ENCODE assay signal across 10 cellular contexts in genomic region chr17:41771389-41772206, GRCh38. TPM values are rescaled to one million over a fixed set of nuclear protein-coding genes. Genes with fewer than 3 reads are reported as not detected.
DNase-seq lines count a peak whose midpoint lies in the region; ATAC-seq, FAIRE-seq and TF ChIP-seq lines count a peak whose summit lies in the region.
"Had no signal": no experiment of that assay in that cellular context is flagged by ENCODE, and none has a peak within 500 bp of the region (broad histone marks: within the 10 kb centered on the region; RNA-seq: fewer than 3 reads in every experiment).

No MANE protein-coding gene starts in this region.

- TF ChIP-seq POLR2A in HepG2 (IDR thresholded peaks at IDR 0.05; ENCODE audit: insufficient read depth in 1 of 2, low read depth in 2 of 2, low read length in 2 of 2) (no peak), GM12891 (IDR thresholded peaks at IDR 0.05; ENCODE audit: low read depth, low read length) (no peak)

- CTCF ChIA-PET in HepG2 (lab: Yijun Ruan, JAX; ENCODE audit: low intra/inter-chr PET ratio, low total read pairs): interaction anchor here (1.3 kb wide), 1 partner anchor 34 kb away, joined by 4 read pairs; no protein-coding TSS in a partner anchor

- TF ChIP-seq CTCF in HepG2 (CRISPR knock-in tag; IDR thresholded peaks at IDR 0.05): no peak

- TF ChIP-seq EP300 in HepG2 (IDR thresholded peaks at IDR 0.05; ENCODE audit: low read depth in 2 of 2, low read length in 2 of 2) (no peak), HepG2 (CRISPR knock-in tag; IDR thresholded peaks at IDR 0.05; ENCODE audit: borderline replicate concordance) (no peak)

- H3K9ac ChIP-seq in HUES64 (ENCODE audit: low read depth, low read length) (no peak overlapping the region), HepG2 (ENCODE audit: insufficient read depth, low read depth, low read length) (no peak overlapping the region)

- peaks cover 51% of the 10 kb centered on the region for H3K36me3 ChIP-seq in HUES64 (ENCODE audit: insufficient read depth, low read length)
- H3K36me3 ChIP-seq in HepG2 (replicated peaks in 1 of 2; ENCODE audit: control insufficient read depth in 1 of 2, insufficient read depth in 2 of 2, low read length in 2 of 2): peaks cover 17 to 42% of the 10 kb centered on the region in 2 experiments

- H3K9me3 ChIP-seq in HUES64 (ENCODE audit: insufficient read depth, low read depth, low read length) (no peaks in the 10 kb centered on the region), HepG2 (ENCODE audit: low read length) (no peaks in the 10 kb centered on the region)
- H3K9me3 ChIP-seq: tibial artery had no signal

- no peak for TF ChIP-seq RAD21 in HepG2 (CRISPR knock-in tag; IDR thresholded peaks at IDR 0.05)

- H3K4me2 ChIP-seq in HepG2 (ENCODE audit: low read depth, low read length): peak overlapping the region; percentile 84

- H3K4me1 ChIP-seq in HUES64 (ENCODE audit: insufficient read depth, low read length) (peaks cover 35% of the 10 kb centered on the region), HepG2 (ENCODE audit: insufficient read depth, low read length) (peaks cover 39% of the 10 kb centered on the region)

- H3K27me3 ChIP-seq in HUES64 (ENCODE audit: insufficient read depth, low read length) (no peaks in the 10 kb centered on the region), HepG2 (ENCODE audit: control insufficient read depth in 1 of 2, insufficient read depth in 2 of 2, low read length in 2 of 2) (no peaks in the 10 kb centered on the region)
- H3K27me3 ChIP-seq: tibial artery had no signal

- H3K27ac ChIP-seq in HUES64 (ENCODE audit: low read depth, low read length) (peak overlapping the region; percentile 49; the same call in 1 of the 2 replicates), HepG2 (ENCODE audit: extremely low read length, insufficient read depth, low read length) (peak overlapping the region; percentile 80)
- H3K27ac ChIP-seq: tibial artery had no signal

- 91% methylated on average over 17 of the region's 17 CpGs for WGBS in HUES64
- 97% methylated on average over 12 of the region's 17 CpGs for WGBS in HepG2 (ENCODE audit: low lambda C conversion rate)

- H2AFZ ChIP-seq in HepG2 (ENCODE audit: low read length): no peak overlapping the region

- no TSS peak for BruUV-seq in HepG2 (replicated peaks; lab: Mats Ljungman, UMichigan)

- H3K79me2 ChIP-seq in HepG2 (ENCODE audit: insufficient read depth, low read length): no peaks in the 10 kb centered on the region

- in situ Hi-C loops in HepG2 (cut with HindIII; ENCODE audit: extremely low pct_ligation_motif_present, low pct_unique_long_range_greater_than_20kb): no loop called here

- intact Hi-C loops in HepG2 (cut with micrococcal nuclease; ENCODE audit: unreplicated experiment): no loop called here

- H3K4me3 ChIP-seq in HUES64 (ENCODE audit: low read length) (no peak overlapping the region), HepG2 (replicated peaks in 1 of 3; ENCODE audit: insufficient read depth in 1 of 3, low read depth in 2 of 3, low read length in 3 of 3) (0 out of 6 replicates have a peak overlapping the region, but pooled peaks of 1 of the 3 experiments have one; percentile 67)
- H3K4me3 ChIP-seq: tibial artery had no signal

- DNase-seq in HepG2 (ENCODE audit: low spot score) (no peak), GM12891 (ENCODE audit: insufficient read length, low spot score) (no peak), globus pallidus (ENCODE audit: low spot score) (no peak)
- DNase-seq: NCI-H1105, SIG-M5, tibial artery had no signal

- FAIRE-seq in HepG2 (lab: Jason Lieb, UNC) (no peak), GM12891 (lab: Jason Lieb, UNC) (no peak)
- FAIRE-seq: D721Med had no signal

- POLR2A ChIA-PET in HepG2 (lab: Yijun Ruan, JAX): interaction anchor here (3.0 kb wide), 1 partner anchor 14 kb away, joined by 62 read pairs; the partner anchor contains the start of gene JUP

- H4K20me1 ChIP-seq in HepG2 (ENCODE audit: insufficient read depth, low read length): no peaks in the 10 kb centered on the region

- ATAC-seq in HepG2: no peak

RNA-seq across cellular contexts. Expression of gene JUP, which starts 14.9 kb away (rescaled TPM):
- polyA plus RNA-seq in HUES64 (2013, experiment 1 of 2): 61.3 TPM
- 64.8 TPM for polyA plus RNA-seq in HUES64 (2013, experiment 2 of 2)
- total RNA-seq in HepG2 (2016; rRNA removed; fragmentation: Illumina TruSeq; extraction: Trizol): 20.6 and 20.9 TPM in 2 replicates
- 6.9 and 7.8 TPM in 2 replicates for total RNA-seq in HepG2 (2016; cell fraction: cytosol; rRNA removed; fragmentation: Illumina TruSeq; extraction: Trizol; ENCODE audit: low read depth)
- 16.7 and 22.4 TPM in 2 replicates for total RNA-seq in HepG2 (2016; cell fraction: insoluble cytoplasmic fraction; rRNA removed; fragmentation: Illumina TruSeq; extraction: Trizol)
- 11.7 and 12.0 TPM in 2 replicates for total RNA-seq in HepG2 (2016; cell fraction: membrane; rRNA removed; fragmentation: Illumina TruSeq; extraction: Trizol)
- 15.0 and 20.7 TPM in 2 replicates for total RNA-seq in HepG2 (2016; cell fraction: nucleus; rRNA removed; fragmentation: Illumina TruSeq; extraction: Trizol)
- 12.1 and 21.4 TPM in 2 replicates for polyA plus RNA-seq in HepG2 (2011; rRNA removed)
- polyA plus RNA-seq in HepG2 (2011; cell fraction: cytosol; rRNA removed): 8.9 and 10.9 TPM in 2 replicates
- 23.8 and 30.1 TPM in 2 replicates for polyA plus RNA-seq in HepG2 (2011; cell fraction: nucleus; rRNA removed)
- 36.1 and 37.0 TPM in 2 replicates for polyA plus RNA-seq in HepG2 (2012)
- polyA plus RNA-seq in HepG2 (2016; cell fraction: cytosol; fragmentation: Illumina TruSeq; extraction: Trizol; ENCODE audit: low read depth): 3.5 and 4.6 TPM in 2 replicates
- 22.1 and 35.3 TPM in 2 replicates for polyA plus RNA-seq in HepG2 (2016; cell fraction: insoluble cytoplasmic fraction; fragmentation: Illumina TruSeq; extraction: Trizol; ENCODE audit: low read depth)
- 9.5 and 10.0 TPM in 2 replicates for polyA plus RNA-seq in HepG2 (2016; cell fraction: membrane; fragmentation: Illumina TruSeq; extraction: Trizol; ENCODE audit: low read depth)
- 24.1 and 25.5 TPM in 2 replicates for polyA plus RNA-seq in HepG2 (2016; cell fraction: nucleus; fragmentation: Illumina TruSeq; extraction: Trizol; ENCODE audit: insufficient read depth, low read depth)
- polyA minus RNA-seq in HepG2 (2011; rRNA and poly(A)+ RNA removed; ENCODE audit: low replicate concordance): 43.6 and 59.1 TPM in 2 replicates
- 25.9 and 32.6 TPM in 2 replicates for polyA minus RNA-seq in HepG2 (2011; cell fraction: cytosol; rRNA and poly(A)+ RNA removed)
- polyA minus RNA-seq in HepG2 (2011; cell fraction: nucleus; rRNA and poly(A)+ RNA removed): 13.5 and 13.8 TPM in 2 replicates
- 21.3 TPM for polyA plus RNA-seq in GM12891 (2012; ENCODE audit: low read depth, missing spikeins)

RNA-seq across cellular contexts. Expression of gene HAP1, which starts 37.2 kb away (rescaled TPM):
- polyA plus RNA-seq in HUES64 (2013, experiment 1 of 2): 0.60 TPM
- polyA plus RNA-seq in HUES64 (2013, experiment 2 of 2): 0.95 TPM
- total RNA-seq in HepG2 (2016; rRNA removed; fragmentation: Illumina TruSeq; extraction: Trizol): 0.07 and 0.08 TPM in 2 replicates
- not detected in 2 replicates for total RNA-seq in HepG2 (2016; cell fraction: cytosol; rRNA removed; fragmentation: Illumina TruSeq; extraction: Trizol; ENCODE audit: low read depth)
- total RNA-seq in HepG2 (2016; cell fraction: insoluble cytoplasmic fraction; rRNA removed; fragmentation: Illumina TruSeq; extraction: Trizol): 0.07 and 0.11 TPM in 2 replicates
- 0.03 TPM in 1 of 2 replicates, not detected in the other for total RNA-seq in HepG2 (2016; cell fraction: membrane; rRNA removed; fragmentation: Illumina TruSeq; extraction: Trizol)
- total RNA-seq in HepG2 (2016; cell fraction: nucleus; rRNA removed; fragmentation: Illumina TruSeq; extraction: Trizol): 0.12 TPM in 1 of 2 replicates, not detected in the other
- polyA plus RNA-seq in HepG2 (2011; rRNA removed): 0.07 and 0.30 TPM in 2 replicates
- polyA plus RNA-seq in HepG2 (2011; cell fraction: cytosol; rRNA removed): 0.07 and 0.08 TPM in 2 replicates
- 1.1 TPM in 2 replicates for polyA plus RNA-seq in HepG2 (2011; cell fraction: nucleus; rRNA removed)
- polyA plus RNA-seq in HepG2 (2012): 0.13 and 0.19 TPM in 2 replicates
- not detected in 2 replicates for polyA plus RNA-seq in HepG2 (2016; cell fraction: cytosol; fragmentation: Illumina TruSeq; extraction: Trizol; ENCODE audit: low read depth)
- polyA plus RNA-seq in HepG2 (2016; cell fraction: insoluble cytoplasmic fraction; fragmentation: Illumina TruSeq; extraction: Trizol; ENCODE audit: low read depth): 0.11 TPM in 1 of 2 replicates, not detected in the other
- polyA plus RNA-seq in HepG2 (2016; cell fraction: membrane; fragmentation: Illumina TruSeq; extraction: Trizol; ENCODE audit: low read depth): not detected in 2 replicates
- 0.11 and 0.15 TPM in 2 replicates for polyA plus RNA-seq in HepG2 (2016; cell fraction: nucleus; fragmentation: Illumina TruSeq; extraction: Trizol; ENCODE audit: insufficient read depth, low read depth)
- 0.07 TPM in 1 of 2 replicates, not detected in the other for polyA minus RNA-seq in HepG2 (2011; rRNA and poly(A)+ RNA removed; ENCODE audit: low replicate concordance)
- polyA minus RNA-seq in HepG2 (2011; cell fraction: cytosol; rRNA and poly(A)+ RNA removed): not detected in 2 replicates
- 0.12 and 0.26 TPM in 2 replicates for polyA minus RNA-seq in HepG2 (2011; cell fraction: nucleus; rRNA and poly(A)+ RNA removed)
- polyA plus RNA-seq in GM12891 (2012; ENCODE audit: low read depth, missing spikeins): not detected
- total RNA-seq: chondrocyte, skeletal muscle tissue had no signal

RNA-seq across cellular contexts. Expression of gene P3H4, which starts 40.2 kb away (rescaled TPM):
- polyA plus RNA-seq in HUES64 (2013, experiment 1 of 2): 18.0 TPM
- 22.3 TPM for polyA plus RNA-seq in HUES64 (2013, experiment 2 of 2)
- total RNA-seq in HepG2 (2016; rRNA removed; fragmentation: Illumina TruSeq; extraction: Trizol): 13.5 and 37.1 TPM in 2 replicates
- 12.6 and 14.5 TPM in 2 replicates for total RNA-seq in HepG2 (2016; cell fraction: cytosol; rRNA removed; fragmentation: Illumina TruSeq; extraction: Trizol; ENCODE audit: low read depth)
- total RNA-seq in HepG2 (2016; cell fraction: insoluble cytoplasmic fraction; rRNA removed; fragmentation: Illumina TruSeq; extraction: Trizol): 12.2 and 37.7 TPM in 2 replicates
- total RNA-seq in HepG2 (2016; cell fraction: membrane; rRNA removed; fragmentation: Illumina TruSeq; extraction: Trizol): 17.3 and 17.5 TPM in 2 replicates
- total RNA-seq in HepG2 (2016; cell fraction: nucleus; rRNA removed; fragmentation: Illumina TruSeq; extraction: Trizol): 28.1 and 32.5 TPM in 2 replicates
- polyA plus RNA-seq in HepG2 (2011; rRNA removed): 50.6 and 54.9 TPM in 2 replicates
- 37.2 and 55.7 TPM in 2 replicates for polyA plus RNA-seq in HepG2 (2011; cell fraction: cytosol; rRNA removed)
- 33.0 and 36.4 TPM in 2 replicates for polyA plus RNA-seq in HepG2 (2011; cell fraction: nucleus; rRNA removed)
- polyA plus RNA-seq in HepG2 (2012): 22.4 and 34.3 TPM in 2 replicates
- polyA plus RNA-seq in HepG2 (2016; cell fraction: cytosol; fragmentation: Illumina TruSeq; extraction: Trizol; ENCODE audit: low read depth): 4.6 and 5.5 TPM in 2 replicates
- 14.8 and 17.0 TPM in 2 replicates for polyA plus RNA-seq in HepG2 (2016; cell fraction: insoluble cytoplasmic fraction; fragmentation: Illumina TruSeq; extraction: Trizol; ENCODE audit: low read depth)
- 9.6 and 11.3 TPM in 2 replicates for polyA plus RNA-seq in HepG2 (2016; cell fraction: membrane; fragmentation: Illumina TruSeq; extraction: Trizol; ENCODE audit: low read depth)
- 63.5 and 69.5 TPM in 2 replicates for polyA plus RNA-seq in HepG2 (2016; cell fraction: nucleus; fragmentation: Illumina TruSeq; extraction: Trizol; ENCODE audit: insufficient read depth, low read depth)
- 44.3 and 65.0 TPM in 2 replicates for polyA minus RNA-seq in HepG2 (2011; rRNA and poly(A)+ RNA removed; ENCODE audit: low replicate concordance)
- polyA minus RNA-seq in HepG2 (2011; cell fraction: cytosol; rRNA and poly(A)+ RNA removed): 22.5 and 26.8 TPM in 2 replicates
- polyA minus RNA-seq in HepG2 (2011; cell fraction: nucleus; rRNA and poly(A)+ RNA removed): 21.6 and 23.9 TPM in 2 replicates
- 0.19 TPM for polyA plus RNA-seq in GM12891 (2012; ENCODE audit: low read depth, missing spikeins)

RNA-seq across cellular contexts. Expression of gene FKBP10, which starts 41.2 kb away (rescaled TPM):
- 108 TPM for polyA plus RNA-seq in HUES64 (2013, experiment 1 of 2)
- 105 TPM for polyA plus RNA-seq in HUES64 (2013, experiment 2 of 2)
- 46.5 and 149 TPM in 2 replicates for total RNA-seq in HepG2 (2016; rRNA removed; fragmentation: Illumina TruSeq; extraction: Trizol)
- total RNA-seq in HepG2 (2016; cell fraction: cytosol; rRNA removed; fragmentation: Illumina TruSeq; extraction: Trizol; ENCODE audit: low read depth): 31.7 and 32.8 TPM in 2 replicates
- total RNA-seq in HepG2 (2016; cell fraction: insoluble cytoplasmic fraction; rRNA removed; fragmentation: Illumina TruSeq; extraction: Trizol): 37.6 and 157 TPM in 2 replicates
- total RNA-seq in HepG2 (2016; cell fraction: membrane; rRNA removed; fragmentation: Illumina TruSeq; extraction: Trizol): 42.3 and 48.1 TPM in 2 replicates
- 148 and 181 TPM in 2 replicates for total RNA-seq in HepG2 (2016; cell fraction: nucleus; rRNA removed; fragmentation: Illumina TruSeq; extraction: Trizol)
- 543 and 573 TPM in 2 replicates for polyA plus RNA-seq in HepG2 (2011; rRNA removed)
- 288 and 579 TPM in 2 replicates for polyA plus RNA-seq in HepG2 (2011; cell fraction: cytosol; rRNA removed)
- 3,059 and 4,867 TPM in 2 replicates for polyA plus RNA-seq in HepG2 (2011; cell fraction: nucleus; rRNA removed)
- 224 and 292 TPM in 2 replicates for polyA plus RNA-seq in HepG2 (2012)
- polyA plus RNA-seq in HepG2 (2016; cell fraction: cytosol; fragmentation: Illumina TruSeq; extraction: Trizol; ENCODE audit: low read depth): 18.4 and 19.7 TPM in 2 replicates
- 46.0 and 56.5 TPM in 2 replicates for polyA plus RNA-seq in HepG2 (2016; cell fraction: insoluble cytoplasmic fraction; fragmentation: Illumina TruSeq; extraction: Trizol; ENCODE audit: low read depth)
- 32.1 and 36.5 TPM in 2 replicates for polyA plus RNA-seq in HepG2 (2016; cell fraction: membrane; fragmentation: Illumina TruSeq; extraction: Trizol; ENCODE audit: low read depth)
- 597 and 623 TPM in 2 replicates for polyA plus RNA-seq in HepG2 (2016; cell fraction: nucleus; fragmentation: Illumina TruSeq; extraction: Trizol; ENCODE audit: insufficient read depth, low read depth)
- polyA minus RNA-seq in HepG2 (2011; rRNA and poly(A)+ RNA removed; ENCODE audit: low replicate concordance): 133 and 613 TPM in 2 replicates
- polyA minus RNA-seq in HepG2 (2011; cell fraction: cytosol; rRNA and poly(A)+ RNA removed): 159 and 170 TPM in 2 replicates
- 231 and 275 TPM in 2 replicates for polyA minus RNA-seq in HepG2 (2011; cell fraction: nucleus; rRNA and poly(A)+ RNA removed)
- polyA plus RNA-seq in GM12891 (2012; ENCODE audit: low read depth, missing spikeins): 1.1 TPM

RNA-seq across cellular contexts. Expression of gene GAST, which starts 59.5 kb away (rescaled TPM):
- polyA plus RNA-seq in HUES64 (2013, experiment 1 of 2): not detected
- not detected for polyA plus RNA-seq in HUES64 (2013, experiment 2 of 2)
- total RNA-seq in HepG2 (2016; rRNA removed; fragmentation: Illumina TruSeq; extraction: Trizol): 0.42 TPM in 1 of 2 replicates, not detected in the other
- total RNA-seq in HepG2 (2016; cell fraction: cytosol; rRNA removed; fragmentation: Illumina TruSeq; extraction: Trizol; ENCODE audit: low read depth): not detected in 2 replicates
- total RNA-seq in HepG2 (2016; cell fraction: insoluble cytoplasmic fraction; rRNA removed; fragmentation: Illumina TruSeq; extraction: Trizol): 0.52 TPM in 1 of 2 replicates, not detected in the other
- not detected in 2 replicates for total RNA-seq in HepG2 (2016; cell fraction: membrane; rRNA removed; fragmentation: Illumina TruSeq; extraction: Trizol)
- 1.4 TPM in 1 of 2 replicates, not detected in the other for total RNA-seq in HepG2 (2016; cell fraction: nucleus; rRNA removed; fragmentation: Illumina TruSeq; extraction: Trizol)
- polyA plus RNA-seq in HepG2 (2011; rRNA removed): 0.32 and 0.65 TPM in 2 replicates
- polyA plus RNA-seq in HepG2 (2011; cell fraction: cytosol; rRNA removed): 0.32 and 0.93 TPM in 2 replicates
- polyA plus RNA-seq in HepG2 (2011; cell fraction: nucleus; rRNA removed): not detected in 2 replicates
- 0.56 and 4.9 TPM in 2 replicates for polyA plus RNA-seq in HepG2 (2012)
- not detected in 2 replicates for polyA plus RNA-seq in HepG2 (2016; cell fraction: cytosol; fragmentation: Illumina TruSeq; extraction: Trizol; ENCODE audit: low read depth)
- polyA plus RNA-seq in HepG2 (2016; cell fraction: insoluble cytoplasmic fraction; fragmentation: Illumina TruSeq; extraction: Trizol; ENCODE audit: low read depth): 1.1 TPM in 1 of 2 replicates, not detected in the other
- not detected in 2 replicates for polyA plus RNA-seq in HepG2 (2016; cell fraction: membrane; fragmentation: Illumina TruSeq; extraction: Trizol; ENCODE audit: low read depth)
- 1.4 TPM in 1 of 2 replicates, not detected in the other for polyA plus RNA-seq in HepG2 (2016; cell fraction: nucleus; fragmentation: Illumina TruSeq; extraction: Trizol; ENCODE audit: insufficient read depth, low read depth)
- polyA minus RNA-seq in HepG2 (2011; rRNA and poly(A)+ RNA removed; ENCODE audit: low replicate concordance): 0.58 TPM in 1 of 2 replicates, not detected in the other
- polyA minus RNA-seq in HepG2 (2011; cell fraction: cytosol; rRNA and poly(A)+ RNA removed): not detected in 2 replicates
- polyA minus RNA-seq in HepG2 (2011; cell fraction: nucleus; rRNA and poly(A)+ RNA removed): not detected in 2 replicates
- not detected for polyA plus RNA-seq in GM12891 (2012; ENCODE audit: low read depth, missing spikeins)
- total RNA-seq: chondrocyte, skeletal muscle tissue had no signal
